1 cellular context compared by ENCODE assay signal in the genomic region with DNA sequence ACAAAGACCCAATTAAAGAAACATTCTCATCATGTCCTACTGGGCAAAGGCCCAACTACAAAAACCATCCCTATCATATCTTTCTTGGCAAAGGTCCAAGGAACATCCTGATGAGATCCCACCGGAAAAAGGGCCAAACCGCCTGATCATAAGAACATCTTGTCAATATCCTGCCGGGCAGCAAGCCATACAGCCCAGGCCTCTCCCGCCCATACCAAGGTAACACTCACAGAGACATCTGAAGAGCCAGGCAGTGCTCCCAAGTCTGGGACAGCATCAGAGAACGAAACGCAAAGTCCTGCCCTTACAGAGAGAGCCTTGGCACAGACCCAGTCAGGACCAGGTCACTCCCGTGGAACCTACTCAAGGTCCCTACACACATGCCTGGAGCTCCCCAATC.
A peak's percentile ranks its signal among the peaks of the same experiment; 100 is the strongest.
TF ChIP-seq lines count a peak whose summit lies in the region.

No MANE protein-coding gene starts in this region.

TF ChIP-seq in K562, 482 proteins besides CTCF, POLR2A, EP300 and RAD21:
- TF ChIP-seq NFIC (IDR thresholded peaks at IDR 0.05) (peak; percentile 69), TRIM25 (IDR thresholded peaks at IDR 0.05; ENCODE audit: borderline replicate concordance) (no peak)
